In the genomic region with DNA sequence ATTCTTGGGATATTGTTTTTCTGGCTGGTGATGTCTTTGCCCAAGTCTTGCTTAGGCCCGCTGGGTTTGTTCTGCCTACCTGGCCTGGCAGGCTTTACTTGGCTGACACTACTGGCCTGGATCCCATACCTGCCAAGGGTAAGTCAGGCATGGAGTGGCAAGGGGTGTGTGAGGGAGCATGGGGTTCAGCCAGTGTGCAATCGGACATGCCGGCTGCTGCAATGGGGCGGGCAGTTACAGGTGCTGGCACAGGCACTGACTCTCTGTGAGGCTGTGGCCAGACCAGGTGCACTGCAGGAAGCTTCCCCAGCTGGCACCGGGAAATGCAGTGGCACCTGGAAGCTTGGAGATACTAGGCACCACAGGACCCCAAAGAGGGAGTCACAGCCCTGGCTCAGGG, we compare ENCODE assay signal across 29 cellular contexts.
"Had no signal": no experiment of that assay in that cellular context is flagged by ENCODE, and none has a peak within 500 bp of the region (broad histone marks: within the 10 kb centered on the region; RNA-seq: fewer than 3 reads in every experiment).

No MANE protein-coding gene starts in this region.

- DNase-seq: activated CD4-positive, alpha-beta memory T cell treated with anti-CD3 and anti-CD28 coated beads, Interleukin-2, amount 10 ng/mL, durations not matched to agents 7 days and 5 days; activated CD4-positive, alpha-beta T cell treated with anti-CD3 and anti-CD28 coated beads, Interleukin-2, amount 10 ng/mL, durations not matched to agents 7 days and 5 days; activated CD4-positive, CD25-positive, alpha-beta regulatory T cell treated with anti-CD3 and anti-CD28 coated beads, Interleukin-2, amount 50 U/mL, for 72 hours; activated CD8-positive, alpha-beta memory T cell treated with anti-CD3 and anti-CD28 coated beads, Interleukin-2, amount 50 U/mL, for 48 hours; activated gamma-delta T cell; activated naive CD4-positive, alpha-beta T cell treated with anti-CD3 and anti-CD28 coated beads, Interleukin-2, amount 50 U/mL, for 16 hours; activated T-cell treated with anti-CD3 and anti-CD28 coated beads, Interleukin-2, amount 50 U/mL, for 24 hours; amygdala; foreskin keratinocyte; left cardiac atrium; left ventricle myocardium superior; natural killer cell; occipital lobe; stimulated activated CD4-positive, alpha-beta T cell treated with anti-CD3 and anti-CD28 coated beads, Interleukin-15, amount 100 ng/mL, for 24 hours; stimulated activated CD4-positive, alpha-beta T cell treated with anti-CD3 and anti-CD28 coated beads, Interleukin-2, amount 100 ng/mL, for 24 hours; stimulated activated naive CD4-positive, alpha-beta T cell; T-helper 2 cell; transverse colon; uterus had no signal

- H3K36me3 Mint-ChIP-seq: mesothelial cell of epicardium, natural killer cell, neural progenitor cell had no signal

- H3K4me3 ChIP-seq: breast epithelium, coronary artery, esophagus muscularis mucosa, neural progenitor cell, right atrium auricular region, smooth muscle cell, transverse colon, uterus had no signal

- ATAC-seq: foreskin keratinocyte, left cardiac atrium, left ventricle myocardium superior, natural killer cell, SK-N-SH treated with all-trans-retinoic acid at 6 μM for 48 hours had no signal

- H3K4me3 Mint-ChIP-seq: activated CD4-positive, alpha-beta memory T cell treated with anti-CD3 and anti-CD28 coated beads, Interleukin-2, amount 10 ng/mL, durations not matched to agents 7 days and 5 days; activated CD4-positive, alpha-beta T cell treated with anti-CD3 and anti-CD28 coated beads, Interleukin-2, amount 10 ng/mL, durations not matched to agents 7 days and 5 days; activated T-cell treated with anti-CD3 and anti-CD28 coated beads, Interleukin-2, amount 50 U/mL, for 24 hours; central memory CD8-positive, alpha-beta T cell; mesothelial cell of epicardium; natural killer cell; neural progenitor cell had no signal

- H3K27ac ChIP-seq: breast epithelium, coronary artery, esophagus muscularis mucosa, foreskin keratinocyte, neural progenitor cell, right atrium auricular region, transverse colon, uterus had no signal

- H3K9ac ChIP-seq: neural progenitor cell had no signal

- H3K4me1 ChIP-seq: breast epithelium, esophagus muscularis mucosa, foreskin keratinocyte, neural progenitor cell, right atrium auricular region, transverse colon, uterus had no signal

- H3K9me3 Mint-ChIP-seq: activated CD4-positive, alpha-beta memory T cell treated with anti-CD3 and anti-CD28 coated beads, Interleukin-2, amount 10 ng/mL, durations not matched to agents 7 days and 5 days; activated CD4-positive, alpha-beta T cell treated with anti-CD3 and anti-CD28 coated beads, Interleukin-2, amount 10 ng/mL, durations not matched to agents 7 days and 5 days; central memory CD8-positive, alpha-beta T cell had no signal

- H3K4me1 Mint-ChIP-seq: activated CD4-positive, alpha-beta memory T cell treated with anti-CD3 and anti-CD28 coated beads, Interleukin-2, amount 10 ng/mL, durations not matched to agents 7 days and 5 days; activated CD4-positive, alpha-beta T cell treated with anti-CD3 and anti-CD28 coated beads, Interleukin-2, amount 10 ng/mL, durations not matched to agents 7 days and 5 days; central memory CD8-positive, alpha-beta T cell; mesothelial cell of epicardium; natural killer cell; neural progenitor cell had no signal

- H3K27me3 ChIP-seq: breast epithelium, esophagus muscularis mucosa, foreskin keratinocyte, neural progenitor cell, right atrium auricular region, transverse colon, uterus had no signal

- H3K27ac Mint-ChIP-seq: activated CD4-positive, alpha-beta memory T cell treated with anti-CD3 and anti-CD28 coated beads, Interleukin-2, amount 10 ng/mL, durations not matched to agents 7 days and 5 days; activated CD4-positive, alpha-beta T cell treated with anti-CD3 and anti-CD28 coated beads, Interleukin-2, amount 10 ng/mL, durations not matched to agents 7 days and 5 days; activated T-cell treated with anti-CD3 and anti-CD28 coated beads, Interleukin-2, amount 50 U/mL, for 24 hours; mesothelial cell of epicardium; natural killer cell; neural progenitor cell had no signal

- H3K36me3 ChIP-seq: breast epithelium, esophagus muscularis mucosa, neural progenitor cell, right atrium auricular region, transverse colon, uterus had no signal

- H3K9me3 ChIP-seq: breast epithelium, esophagus muscularis mucosa, right atrium auricular region, transverse colon, uterus had no signal

- FAIRE-seq: endothelial cell of umbilical vein had no signal
